24 cellular contexts compared by ENCODE assay signal in the genomic region with DNA sequence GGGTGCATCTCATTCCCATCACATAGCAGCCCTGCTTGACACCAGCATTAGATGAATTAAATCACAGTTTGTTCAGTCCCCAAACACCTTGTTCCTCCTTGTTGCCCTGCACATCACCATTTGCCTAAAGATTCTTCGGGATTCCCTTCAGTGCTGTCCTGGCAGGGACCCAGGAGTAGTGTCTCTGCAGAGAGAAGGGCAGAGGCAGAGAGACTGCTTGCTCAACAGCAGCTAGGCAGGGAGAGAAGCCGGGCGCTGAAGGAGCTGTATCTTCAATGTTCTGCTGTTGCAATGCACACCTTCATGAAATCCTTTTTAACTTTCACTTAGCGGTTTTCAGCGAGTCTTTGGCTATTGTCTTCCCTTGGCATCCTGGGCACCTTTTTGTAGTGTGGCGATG.
"Had no signal": no experiment of that assay in that cellular context is flagged by ENCODE, and none has a peak within 500 bp of the region (broad histone marks: within the 10 kb centered on the region; RNA-seq: fewer than 3 reads in every experiment).

No MANE protein-coding gene starts in this region.

- H3K9me3 Mint-ChIP-seq: activated T-cell treated with anti-CD3 and anti-CD28 coated beads, Interleukin-2, amount 50 U/mL, for 4 hours; activated T-helper 2 cell treated with anti-CD3 and anti-CD28 coated beads, Interferon-gamma antibody, Interleukin-2, Interleukin-4, amounts not matched to agents 10 μg/mL and 5 μg/mL and 100 μg/mL, durations not matched to agents 14 hours and 24 hours and 36 hours; natural killer cell; T-cell had no signal

- H3K27me3 ChIP-seq: neutrophil, pancreas, upper lobe of right lung had no signal

- H3K4me3 ChIP-seq: lower lobe of right lung, pancreas, upper lobe of right lung had no signal

- H3K36me3 Mint-ChIP-seq: natural killer cell had no signal

- H3K27me3 Mint-ChIP-seq: brain, T-cell had no signal

- H3K27ac Mint-ChIP-seq: activated T-helper 2 cell treated with anti-CD3 and anti-CD28 coated beads, Interferon-gamma antibody, Interleukin-2, Interleukin-4, amounts not matched to agents 10 μg/mL and 5 μg/mL and 100 μg/mL, durations not matched to agents 14 hours and 24 hours and 36 hours; brain; natural killer cell had no signal

- H3K4me3 Mint-ChIP-seq: activated T-cell treated with anti-CD3 and anti-CD28 coated beads, Interleukin-2, amount 50 U/mL, for 4 hours; brain; natural killer cell; T-cell had no signal

- DNase-seq: activated CD4-positive, alpha-beta T cell treated with anti-CD3 and anti-CD28 coated beads, Interleukin-2, amount 50 U/mL, for 4 hours; activated CD8-positive, alpha-beta memory T cell treated with anti-CD3 and anti-CD28 coated beads, Interleukin-2, amount 50 U/mL, for 48 hours; activated naive CD4-positive, alpha-beta T cell treated with Interleukin-2 at 50 U/mL for 16 hours; activated T-cell treated with anti-CD3 and anti-CD28 coated beads, Interleukin-2, amount 50 U/mL, for 4 hours; aorta; central memory CD4-positive, alpha-beta T cell; dermis blood vessel endothelial cell; effector CD8-positive, alpha-beta T cell; erythroblast; foreskin fibroblast; left colon; lower lobe of right lung; natural killer cell; pancreas; small intestine; stimulated activated CD8-positive, alpha-beta memory T cell treated with anti-CD3 and anti-CD28 coated beads, Interleukin-4, amount 100 ng/mL, for 48 hours; stimulated activated naive CD4-positive, alpha-beta T cell; T-cell; upper lobe of right lung had no signal

- H3K36me3 ChIP-seq: lower lobe of right lung, neutrophil, pancreas, upper lobe of right lung had no signal

- ATAC-seq: activated T-cell treated with anti-CD3 and anti-CD28 coated beads, Interleukin-2, amount 50 U/mL, for 4 hours; left colon; lower lobe of right lung; natural killer cell; pancreas; sciatic nerve; SK-N-SH treated with all-trans-retinoic acid at 6 μM for 48 hours; T-cell; upper lobe of right lung had no signal

- H3K4me1 ChIP-seq: lower lobe of right lung, pancreas, upper lobe of right lung had no signal

- H3K9me3 ChIP-seq: lower lobe of right lung, neutrophil, pancreas, upper lobe of right lung had no signal

- H3K27ac ChIP-seq: lower lobe of right lung, neutrophil, pancreas, upper lobe of right lung had no signal
